In the genomic region with DNA sequence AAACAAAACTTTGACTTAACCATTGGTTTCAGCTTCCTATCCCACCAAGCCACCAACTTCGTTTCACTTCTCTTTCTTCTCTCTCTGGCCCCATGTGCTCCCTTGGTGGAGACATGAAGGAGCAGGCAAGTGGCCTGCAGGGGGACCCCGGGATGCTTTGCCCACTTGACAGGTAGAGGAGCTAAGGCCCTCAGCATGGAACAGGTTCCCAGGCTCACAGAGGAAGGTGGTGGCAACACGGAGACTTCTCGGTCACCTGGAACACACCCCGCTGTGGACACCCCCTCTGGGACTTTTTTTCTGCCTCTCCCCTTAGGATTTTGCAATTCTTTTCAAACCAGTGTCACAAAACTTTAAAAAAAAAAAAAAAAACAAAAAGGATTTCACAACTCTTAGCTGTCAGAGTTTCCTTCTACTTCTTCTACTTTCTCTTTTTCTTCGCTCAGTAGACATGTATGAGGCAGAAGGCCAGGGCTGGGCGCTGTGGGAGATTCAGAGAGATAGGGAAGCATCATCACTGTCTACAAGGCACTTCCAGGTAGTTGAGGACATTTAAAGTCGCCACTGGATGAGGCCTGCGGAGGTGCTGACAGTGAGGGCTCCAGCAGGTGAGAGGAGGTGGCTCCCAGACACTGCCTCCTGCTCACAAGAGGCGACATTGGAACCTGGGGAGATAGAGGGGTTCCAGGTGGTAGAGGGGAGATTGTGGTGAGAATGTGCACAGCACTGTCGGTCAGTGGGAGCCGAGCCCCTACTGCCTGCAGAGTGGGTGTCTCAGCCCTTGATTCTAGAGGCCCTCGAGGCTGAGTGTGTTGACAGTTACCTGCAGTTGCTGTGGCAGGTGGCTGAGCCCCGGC, we compare ENCODE assay signal across 9 cellular contexts.
A peak's percentile ranks its signal among the peaks of the same experiment; 100 is the strongest.
DNase-seq lines count a peak whose midpoint lies in the region; ATAC-seq and TF ChIP-seq lines count a peak whose summit lies in the region.
"Had no signal": no experiment of that assay in that cellular context is flagged by ENCODE, and none has a peak within 500 bp of the region (broad histone marks: within the 10 kb centered on the region; RNA-seq: fewer than 3 reads in every experiment).

No MANE protein-coding gene starts in this region.

- H3K4me3 Mint-ChIP-seq in naive thymus-derived CD4-positive, alpha-beta T cell = no peak overlapping the region

- CTCF ChIA-PET in naive thymus-derived CD4-positive, alpha-beta T cell (lab: Charles Lee) = no interaction called here

- POLR2A ChIA-PET in naive thymus-derived CD4-positive, alpha-beta T cell (lab: Charles Lee) = interaction anchor here (0.6 kb wide), 1 partner anchor 10 kb away, joined by 3 read pairs; no protein-coding TSS in a partner anchor

- H3K4me3 ChIP-seq in HL-60 (replicated peaks; ENCODE audit: insufficient read depth, low read length) (no peak overlapping the region), ascending aorta (no peak overlapping the region)
- H3K4me3 ChIP-seq in naive thymus-derived CD4-positive, alpha-beta T cell (ENCODE audit: low read length) = no peak overlapping the region

- intact Hi-C loops in ascending aorta (cut with DNase I) = loop anchor here (5.0 kb wide), 1 partner anchor 276 kb away; a partner anchor contains a TSS
- intact Hi-C loops in naive thymus-derived CD4-positive, alpha-beta T cell (cut with micrococcal nuclease) = no loop called here

- H3K36me3 Mint-ChIP-seq in naive thymus-derived CD4-positive, alpha-beta T cell = no peaks in the 10 kb centered on the region

- H3K4me1 Mint-ChIP-seq in naive thymus-derived CD4-positive, alpha-beta T cell = peaks cover 0 to 15% (median 0%) of the 10 kb centered on the region in 7 donors

- in situ Hi-C loops in GM13977 (cut with MboI; ENCODE audit: low pct_unique_long_range_greater_than_20kb, low sequenced_read_pairs, unreplicated experiment) = no loop called here

- H3K9me3 ChIP-seq in ascending aorta = no peaks in the 10 kb centered on the region
- H3K9me3 ChIP-seq in naive thymus-derived CD4-positive, alpha-beta T cell (ENCODE audit: control insufficient read depth in 2 of 3, low read length in 3 of 3) = no peaks in the 10 kb centered on the region

- ATAC-seq in GM21390 (IDR thresholded peaks at IDR 0.05; ENCODE audit: unreplicated experiment) = peak; percentile 88
- ATAC-seq in naive thymus-derived CD4-positive, alpha-beta T cell = peak; percentile 73
- ATAC-seq: Panc1 had no signal

- H3K27ac ChIP-seq in HL-60 (replicated peaks) = no peak overlapping the region
- H3K27ac ChIP-seq in ascending aorta = peak overlapping the region; percentile 78 to 91
- H3K27ac ChIP-seq in naive thymus-derived CD4-positive, alpha-beta T cell (ENCODE audit: low read depth, low read length) = no peak overlapping the region

- H3K36me3 ChIP-seq in ascending aorta = peaks cover 48 to 70% of the 10 kb centered on the region in 2 donors
- H3K36me3 ChIP-seq in naive thymus-derived CD4-positive, alpha-beta T cell (ENCODE audit: control insufficient read depth in 2 of 3, insufficient read depth in 3 of 3, low read length in 3 of 3) = no peaks in the 10 kb centered on the region

- H3K9me3 Mint-ChIP-seq in naive thymus-derived CD4-positive, alpha-beta T cell = no peaks in the 10 kb centered on the region

- DNase-seq in GM13977 (ENCODE audit: low spot score) (peak; percentile 69), HL-60 (ENCODE audit: low read depth in 1 of 2, low spot score in 1 of 2) (peak; percentile 52 to 63), ascending aorta (ENCODE audit: low spot score in 2 of 2) (peak in 1 of 2 donors; percentile 73), NCI-H774 (lab: John Stamatoyannopoulos, UW) (no peak), NCI-H1417 treated with DMSO at 0.1 percent for 48 hours (lab: John Stamatoyannopoulos, UW) (no peak)
- DNase-seq in naive thymus-derived CD4-positive, alpha-beta T cell = no peak
- no peak for DNase-seq in activated CD8-positive, alpha-beta memory T cell treated with anti-CD3 and anti-CD28 coated beads for 24 hours

- H3K27me3 Mint-ChIP-seq in naive thymus-derived CD4-positive, alpha-beta T cell = peaks cover 0 to 6% (median 4%) of the 10 kb centered on the region in 5 donors

- H3K27ac Mint-ChIP-seq in naive thymus-derived CD4-positive, alpha-beta T cell = peak overlapping the region in 1 of 9 donors; percentile 6

- peak; percentile 56 for TF ChIP-seq CTCF in GM13977 (IDR thresholded peaks at IDR 0.05; ENCODE audit: extremely low read depth, insufficient read depth, missing control alignments)
- TF ChIP-seq CTCF in HL-60 (IDR thresholded peaks at IDR 0.05; ENCODE audit: insufficient read depth, low read length) = peak; percentile 41
- no peak for TF ChIP-seq CTCF in ascending aorta (IDR thresholded peaks at IDR 0.05)

- H3K27me3 ChIP-seq in HL-60 (ENCODE audit: insufficient read depth, poor library complexity, severe bottlenecking) = no peaks in the 10 kb centered on the region
- H3K27me3 ChIP-seq in ascending aorta = no peaks in the 10 kb centered on the region
- no peaks in the 10 kb centered on the region for H3K27me3 ChIP-seq in naive thymus-derived CD4-positive, alpha-beta T cell (ENCODE audit: control insufficient read depth in 2 of 2, insufficient read depth in 2 of 2, low read length in 2 of 2)

- H3K4me1 ChIP-seq in ascending aorta = peaks cover 11 to 21% of the 10 kb centered on the region in 2 donors
- no peaks in the 10 kb centered on the region for H3K4me1 ChIP-seq in naive thymus-derived CD4-positive, alpha-beta T cell (ENCODE audit: control insufficient read depth in 2 of 2, insufficient read depth in 2 of 2, low read length in 2 of 2)

Comparison
In these comparisons a context has a peak if more than half of its experiments do, and no peak if none do; other contexts are left out.
1. DNase-seq: peak in GM13977 (single experiment) and HL-60 (2 of 2); none in naive thymus-derived CD4-positive, alpha-beta T cell (0 of 9), NCI-H774 (single experiment), NCI-H1417 treated with DMSO at 0.1 percent for 48 hours (single experiment) and activated CD8-positive, alpha-beta memory T cell treated with anti-CD3 and anti-CD28 coated beads for 24 hours (single experiment).
2. CTCF ChIP-seq: peak in GM13977 (single experiment) and HL-60 (single experiment); none in ascending aorta (0 of 3).
3. H3K27ac ChIP-seq: peak in ascending aorta (2 of 2); none in HL-60 (single experiment) and naive thymus-derived CD4-positive, alpha-beta T cell (single experiment).